In genomic region chr10:11863353-11864105, GRCh38 we compare ENCODE assay signal across 10 cellular contexts. TPM values are rescaled to one million over a fixed set of nuclear protein-coding genes. Genes with fewer than 3 reads are reported as not detected.
DNase-seq lines count a peak whose midpoint lies in the region; ATAC-seq and TF ChIP-seq lines count a peak whose summit lies in the region.
"Had no signal": no experiment of that assay in that cellular context is flagged by ENCODE, and none has a peak within 500 bp of the region (broad histone marks: within the 10 kb centered on the region; RNA-seq: fewer than 3 reads in every experiment).

No MANE protein-coding gene starts in this region.

- BruUV-seq in PC-3 (replicated peaks; lab: Mats Ljungman, UMichigan), result no TSS peak
- BruUV-seq in PC-9 (replicated peaks; lab: Mats Ljungman, UMichigan), result no TSS peak

- POLR2A ChIA-PET in PC-3 (lab: Charles Lee; ENCODE audit: unreplicated experiment), result no interaction called here
- POLR2A ChIA-PET in PC-9 (lab: Charles Lee; ENCODE audit: unreplicated experiment), result no interaction called here

- H2AFZ ChIP-seq in PC-3 (ENCODE audit: low read length) (no peak overlapping the region), PC-9 (no peak overlapping the region)

- peaks cover 0 to 5% of the 10 kb centered on the region in 2 donors for H3K27me3 ChIP-seq in duodenal mucosa (ENCODE audit: control insufficient read depth in 1 of 2, insufficient read depth in 2 of 2, low read length in 2 of 2)
- H3K27me3 ChIP-seq in PC-3 (ENCODE audit: low read length), result no peaks in the 10 kb centered on the region
- H3K27me3 ChIP-seq in psoas muscle (ENCODE audit: insufficient read depth in 3 of 3, low read length in 2 of 3), result no peaks in the 10 kb centered on the region
- no peaks in the 10 kb centered on the region for H3K27me3 ChIP-seq in PC-9 (ENCODE audit: insufficient read depth, low read depth)

- H3F3A ChIP-seq in PC-3 (ENCODE audit: low read length, unreplicated experiment) (no peaks in the 10 kb centered on the region), PC-9 (ENCODE audit: insufficient read depth, low read depth) (no peaks in the 10 kb centered on the region; the same call in 1 of the 2 replicates)

- ATAC-seq in GM18520 (IDR thresholded peaks at IDR 0.05; ENCODE audit: unreplicated experiment) (peak; percentile 100), HG02623 (IDR thresholded peaks at IDR 0.05; ENCODE audit: unreplicated experiment) (peak; percentile 98), PC-3 (no peak), psoas muscle (no peak)

- peak overlapping the region; percentile 35 to 42 for H3K4me3 ChIP-seq in duodenal mucosa (ENCODE audit: low read depth in 1 of 2, low read length in 2 of 2)
- no peak overlapping the region for H3K4me3 ChIP-seq in PC-3 (ENCODE audit: low read length)
- H3K4me3 ChIP-seq in psoas muscle, result no peak overlapping the region
- no peak overlapping the region for H3K4me3 ChIP-seq in PC-9
- H3K4me3 ChIP-seq: dorsolateral prefrontal cortex, skin epidermis had no signal

- intact Hi-C loops in PC-3 (cut with micrococcal nuclease) (no loop called here), psoas muscle (cut with DNase I) (no loop called here), PC-9 (cut with micrococcal nuclease; ENCODE audit: unreplicated experiment) (no loop called here)

- H3K9ac ChIP-seq in duodenal mucosa (ENCODE audit: low read depth in 1 of 2, low read length in 2 of 2), result no peak overlapping the region
- no peak overlapping the region for H3K9ac ChIP-seq in PC-3 (ENCODE audit: low read length)

- H4K20me1 ChIP-seq in PC-3 (ENCODE audit: low read length) (no peaks in the 10 kb centered on the region), PC-9 (ENCODE audit: insufficient read depth) (no peaks in the 10 kb centered on the region)

- WGBS in psoas muscle, 3 donors, result 72 to 81% (median 78%) methylated on average over 13 of the region's 13 CpGs

- no peak overlapping the region for H3K27ac ChIP-seq in duodenal mucosa (ENCODE audit: low read depth, low read length)
- no peak overlapping the region for H3K27ac ChIP-seq in PC-3 (ENCODE audit: low read length)
- no peak overlapping the region for H3K27ac ChIP-seq in psoas muscle
- no peak overlapping the region for H3K27ac ChIP-seq in PC-9
- H3K27ac ChIP-seq: dorsolateral prefrontal cortex had no signal

- H3K36me3 ChIP-seq in duodenal mucosa (ENCODE audit: control insufficient read depth in 1 of 2, insufficient read depth in 2 of 2, low read length in 2 of 2), result no peaks in the 10 kb centered on the region
- H3K36me3 ChIP-seq in PC-3 (ENCODE audit: low read depth, low read length), result peaks cover 4% of the 10 kb centered on the region
- no peaks in the 10 kb centered on the region for H3K36me3 ChIP-seq in psoas muscle (ENCODE audit: insufficient read depth in 1 of 2, low read depth in 1 of 2)
- H3K36me3 ChIP-seq in PC-9 (ENCODE audit: low read depth), result no peaks in the 10 kb centered on the region

- CTCF ChIA-PET in PC-3 (lab: Charles Lee), result no interaction called here
- CTCF ChIA-PET in PC-9 (lab: Charles Lee), result no interaction called here

- DNase-seq in NCI-H345 treated with DMSO at 0.1 percent for 48 hours (lab: John Stamatoyannopoulos, UW; ENCODE audit: unreplicated experiment) (peak; percentile 45), cortex of kidney (lab: John Stamatoyannopoulos, UW) (no peak), PC-3 (no peak), psoas muscle (no peak), PC-9 (no peak)

- no peaks in the 10 kb centered on the region for H3K9me2 ChIP-seq in PC-3 (replicated peaks; ENCODE audit: low read length)
- H3K9me2 ChIP-seq in PC-9 (ENCODE audit: insufficient read depth), result no peaks in the 10 kb centered on the region

- TF ChIP-seq CTCF in PC-3 (conservative IDR thresholded peaks at IDR 0.05; ENCODE audit: low read depth, low read length) (no peak), psoas muscle (IDR thresholded peaks at IDR 0.05) (no peak), PC-9 (conservative IDR thresholded peaks at IDR 0.05) (no peak)

- H3K79me2 ChIP-seq in PC-3 (ENCODE audit: low read length) (peaks cover 16% of the 10 kb centered on the region; the same call in 1 of the 2 replicates), PC-9 (ENCODE audit: low read depth) (peaks cover 82% of the 10 kb centered on the region)

- H3K4me1 ChIP-seq in duodenal mucosa (ENCODE audit: control insufficient read depth in 1 of 2, insufficient read depth in 2 of 2, low read length in 2 of 2) (peaks cover 0 to 12% of the 10 kb centered on the region in 2 donors), PC-3 (ENCODE audit: insufficient read depth, low read length) (no peaks in the 10 kb centered on the region), psoas muscle (no peaks in the 10 kb centered on the region), PC-9 (replicated peaks; ENCODE audit: insufficient read depth) (no peaks in the 10 kb centered on the region)

- no peak overlapping the region for H3K4me2 ChIP-seq in PC-3 (ENCODE audit: low read length)
- no peak overlapping the region for H3K4me2 ChIP-seq in PC-9

- H3K9me3 ChIP-seq in duodenal mucosa (ENCODE audit: control insufficient read depth in 1 of 2, low read length in 2 of 2), result no peaks in the 10 kb centered on the region
- H3K9me3 ChIP-seq in PC-3 (ENCODE audit: low read length), result no peaks in the 10 kb centered on the region
- H3K9me3 ChIP-seq in psoas muscle, result no peaks in the 10 kb centered on the region
- no peaks in the 10 kb centered on the region for H3K9me3 ChIP-seq in PC-9 (ENCODE audit: insufficient read depth, low read depth)

RNA-seq across cellular contexts. Expression of gene PROSER2, which starts 40.4 kb away (rescaled TPM):
- total RNA-seq in PC-3 (2014; rRNA removed), result 52.5 and 66.0 TPM in 2 replicates
- total RNA-seq in psoas muscle, result 1 to 10 TPM in 3 of 4 donors, under 1 TPM in 1; 0.91 to 2.8 (median 1.6) TPM
- 1 to 10 TPM in 1 of 3 donors, under 1 TPM in 2; 0.63 to 1.6 (median 0.70) TPM for polyA plus RNA-seq in psoas muscle
- total RNA-seq in PC-9 (2021), result 66.6 and 87.5 TPM in 2 replicates

Comparison
In these comparisons a context has a peak if more than half of its experiments do, and no peak if none do; other contexts are left out.
1. ATAC-seq: peak in GM18520 (single experiment) and HG02623 (single experiment); none in PC-3 (single experiment) and psoas muscle (0 of 4).
2. H3K4me3 ChIP-seq: peak in duodenal mucosa (2 of 2); none in PC-3 (single experiment), psoas muscle (single experiment) and PC-9 (single experiment).
3. RNA of gene PROSER2, which starts 40.4 kb away (total RNA-seq): 66.6 to 87.5 TPM in PC-9 and 52.5 to 66.0 TPM in PC-3; 0.91 to 2.8 TPM in psoas muscle; every median in the first group is over 10 times any median in the second.